In the genomic region with DNA sequence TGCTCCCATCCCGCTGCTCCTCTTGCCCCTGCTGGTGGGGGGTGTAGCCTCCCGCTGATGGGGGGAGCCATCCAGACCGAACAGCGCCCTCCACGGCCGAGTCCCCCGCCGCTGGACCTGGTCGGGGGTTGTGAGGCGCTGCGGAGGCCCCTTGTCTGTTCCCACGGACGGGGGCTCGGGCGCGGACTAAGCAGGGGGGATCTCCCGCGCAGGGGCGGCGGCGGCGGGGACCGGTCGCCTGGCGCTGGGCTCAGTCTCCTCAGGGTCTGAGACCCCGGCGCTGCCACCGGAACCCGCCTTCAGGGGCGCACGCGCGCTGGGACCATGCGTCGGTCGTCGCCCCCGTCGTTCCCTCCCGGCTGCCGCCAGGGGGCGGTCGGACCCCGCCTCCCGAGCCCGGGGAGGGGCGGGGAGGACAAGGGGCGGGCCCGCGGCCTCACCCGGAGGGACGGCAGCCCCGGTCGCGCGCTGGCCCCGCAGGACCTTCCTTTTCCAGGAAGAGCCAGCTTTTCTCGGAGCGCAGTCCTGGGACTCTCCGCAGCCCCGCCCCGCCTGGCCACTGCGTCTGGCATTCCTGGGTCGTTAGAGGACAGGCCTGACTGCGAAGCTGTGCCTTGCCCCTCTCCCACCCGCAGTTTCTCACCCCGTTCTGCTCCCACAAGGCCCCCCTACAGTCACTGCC, we compare ENCODE assay signal across 1 cellular context.
A peak's percentile ranks its signal among the peaks of the same experiment; 100 is the strongest.
TF ChIP-seq lines count a peak whose summit lies in the region.

No MANE protein-coding gene starts in this region.

TF ChIP-seq in HepG2, 621 proteins besides CTCF, POLR2A, EP300 and RAD21 (continued from another document and continues in another):
- TF ChIP-seq ZNF275 (CRISPR knock-in tag; IDR thresholded peaks at IDR 0.05; ENCODE audit: borderline replicate concordance) = no peak
- TF ChIP-seq ZNF530 (CRISPR knock-in tag; IDR thresholded peaks at IDR 0.05; ENCODE audit: low read depth) = no peak
- no peak for TF ChIP-seq ZNF263 (CRISPR knock-in tag; IDR thresholded peaks at IDR 0.05)
- no peak for TF ChIP-seq AHR (CRISPR knock-in tag; IDR thresholded peaks at IDR 0.05)
- no peak for TF ChIP-seq TP53 (CRISPR knock-in tag; conservative IDR thresholded peaks at IDR 0.05)
- TF ChIP-seq, protein P1, sequence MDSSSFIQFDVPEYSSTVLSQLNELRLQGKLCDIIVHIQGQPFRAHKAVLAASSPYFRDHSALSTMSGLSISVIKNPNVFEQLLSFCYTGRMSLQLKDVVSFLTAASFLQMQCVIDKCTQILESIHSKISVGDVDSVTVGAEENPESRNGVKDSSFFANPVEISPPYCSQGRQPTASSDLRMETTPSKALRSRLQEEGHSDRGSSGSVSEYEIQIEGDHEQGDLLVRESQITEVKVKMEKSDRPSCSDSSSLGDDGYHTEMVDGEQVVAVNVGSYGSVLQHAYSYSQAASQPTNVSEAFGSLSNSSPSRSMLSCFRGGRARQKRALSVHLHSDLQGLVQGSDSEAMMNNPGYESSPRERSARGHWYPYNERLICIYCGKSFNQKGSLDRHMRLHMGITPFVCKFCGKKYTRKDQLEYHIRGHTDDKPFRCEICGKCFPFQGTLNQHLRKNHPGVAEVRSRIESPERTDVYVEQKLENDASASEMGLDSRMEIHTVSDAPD (CRISPR knock-in tag; IDR thresholded peaks at IDR 0.05) = no peak
- no peak for TF ChIP-seq ZBTB40 (IDR thresholded peaks at IDR 0.05)
- TF ChIP-seq ZBTB40 (CRISPR knock-in tag; IDR thresholded peaks at IDR 0.05) = no peak
- TF ChIP-seq KLF16 (CRISPR knock-in tag; IDR thresholded peaks at IDR 0.05) = peak in 1 of 2 experiments; percentile 74; a peak in 2 of 4 replicates
- TF ChIP-seq ZNF720 (CRISPR knock-in tag; IDR thresholded peaks at IDR 0.05) = no peak
- no peak for TF ChIP-seq MIER3 (CRISPR knock-in tag; IDR thresholded peaks at IDR 0.05; ENCODE audit: borderline replicate concordance)
- TF ChIP-seq, protein P2, sequence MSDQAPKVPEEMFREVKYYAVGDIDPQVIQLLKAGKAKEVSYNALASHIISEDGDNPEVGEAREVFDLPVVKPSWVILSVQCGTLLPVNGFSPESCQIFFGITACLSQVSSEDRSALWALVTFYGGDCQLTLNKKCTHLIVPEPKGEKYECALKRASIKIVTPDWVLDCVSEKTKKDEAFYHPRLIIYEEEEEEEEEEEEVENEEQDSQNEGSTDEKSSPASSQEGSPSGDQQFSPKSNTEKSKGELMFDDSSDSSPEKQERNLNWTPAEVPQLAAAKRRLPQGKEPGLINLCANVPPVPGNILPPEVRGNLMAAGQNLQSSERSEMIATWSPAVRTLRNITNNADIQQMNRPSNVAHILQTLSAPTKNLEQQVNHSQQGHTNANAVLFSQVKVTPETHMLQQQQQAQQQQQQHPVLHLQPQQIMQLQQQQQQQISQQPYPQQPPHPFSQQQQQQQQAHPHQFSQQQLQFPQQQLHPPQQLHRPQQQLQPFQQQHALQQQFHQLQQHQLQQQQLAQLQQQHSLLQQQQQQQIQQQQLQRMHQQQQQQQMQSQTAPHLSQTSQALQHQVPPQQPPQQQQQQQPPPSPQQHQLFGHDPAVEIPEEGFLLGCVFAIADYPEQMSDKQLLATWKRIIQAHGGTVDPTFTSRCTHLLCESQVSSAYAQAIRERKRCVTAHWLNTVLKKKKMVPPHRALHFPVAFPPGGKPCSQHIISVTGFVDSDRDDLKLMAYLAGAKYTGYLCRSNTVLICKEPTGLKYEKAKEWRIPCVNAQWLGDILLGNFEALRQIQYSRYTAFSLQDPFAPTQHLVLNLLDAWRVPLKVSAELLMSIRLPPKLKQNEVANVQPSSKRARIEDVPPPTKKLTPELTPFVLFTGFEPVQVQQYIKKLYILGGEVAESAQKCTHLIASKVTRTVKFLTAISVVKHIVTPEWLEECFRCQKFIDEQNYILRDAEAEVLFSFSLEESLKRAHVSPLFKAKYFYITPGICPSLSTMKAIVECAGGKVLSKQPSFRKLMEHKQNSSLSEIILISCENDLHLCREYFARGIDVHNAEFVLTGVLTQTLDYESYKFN (CRISPR knock-in tag; conservative IDR thresholded peaks at IDR 0.05) = peak; percentile 64
- TF ChIP-seq ARID2 (CRISPR knock-in tag; IDR thresholded peaks at IDR 0.05; ENCODE audit: borderline replicate concordance) = no peak
- TF ChIP-seq HNRNPUL1 (IDR thresholded peaks at IDR 0.05; ENCODE audit: low read depth, low read length) = no peak
- TF ChIP-seq ZSCAN20 (CRISPR knock-in tag; IDR thresholded peaks at IDR 0.05; ENCODE audit: borderline replicate concordance) = 0 out of 2 replicates have a peak, but pooled peaks have one; percentile 50
- TF ChIP-seq ARNT (IDR thresholded peaks at IDR 0.05) = no peak
- TF ChIP-seq EHMT2 (IDR thresholded peaks at IDR 0.05; ENCODE audit: borderline replicate concordance, low read depth, low read length) = no peak
- TF ChIP-seq SRSF9 (IDR thresholded peaks at IDR 0.05; ENCODE audit: borderline replicate concordance, insufficient read depth, low read depth, low read length, poor library complexity, severe bottlenecking) = no peak
- no peak for TF ChIP-seq MBD4 (IDR thresholded peaks at IDR 0.05; ENCODE audit: borderline replicate concordance, low read length)
- no peak for TF ChIP-seq SETDB1 (CRISPR knock-in tag; IDR thresholded peaks at IDR 0.05; ENCODE audit: borderline replicate concordance)
- TF ChIP-seq ZSCAN29 (CRISPR knock-in tag; conservative IDR thresholded peaks at IDR 0.05) = no peak
- peak; percentile 76; the same call in 1 of the 2 replicates for TF ChIP-seq SALL1 (CRISPR knock-in tag; IDR thresholded peaks at IDR 0.05)
- TF ChIP-seq, protein P3, sequence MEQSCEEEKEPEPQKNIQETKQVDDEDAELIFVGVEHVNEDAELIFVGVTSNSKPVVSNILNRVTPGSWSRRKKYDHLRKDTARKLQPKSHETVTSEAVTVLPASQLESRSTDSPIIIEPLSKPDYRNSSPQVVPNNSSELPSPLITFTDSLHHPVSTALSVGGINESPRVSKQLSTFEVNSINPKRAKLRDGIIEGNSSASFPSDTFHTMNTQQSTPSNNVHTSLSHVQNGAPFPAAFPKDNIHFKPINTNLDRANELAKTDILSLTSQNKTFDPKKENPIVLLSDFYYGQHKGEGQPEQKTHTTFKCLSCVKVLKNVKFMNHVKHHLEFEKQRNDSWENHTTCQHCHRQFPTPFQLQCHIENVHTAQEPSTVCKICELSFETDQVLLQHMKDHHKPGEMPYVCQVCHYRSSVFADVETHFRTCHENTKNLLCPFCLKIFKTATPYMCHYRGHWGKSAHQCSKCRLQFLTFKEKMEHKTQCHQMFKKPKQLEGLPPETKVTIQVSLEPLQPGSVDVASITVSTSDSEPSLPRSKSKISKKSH (CRISPR knock-in tag; IDR thresholded peaks at IDR 0.05; ENCODE audit: borderline replicate concordance) = 0 out of 2 replicates have a peak, but pooled peaks have one; percentile 65
- TF ChIP-seq DNMT1 (CRISPR knock-in tag; IDR thresholded peaks at IDR 0.05) = 0 out of 2 replicates have a peak, but pooled peaks have one; percentile 46
- no peak for TF ChIP-seq RNF219 (CRISPR knock-in tag; IDR thresholded peaks at IDR 0.05)
- TF ChIP-seq ZNF841 (CRISPR knock-in tag; IDR thresholded peaks at IDR 0.05; ENCODE audit: borderline replicate concordance) = no peak
- TF ChIP-seq SNRNP70 (IDR thresholded peaks at IDR 0.05; ENCODE audit: low read depth, low read length) = no peak
- peak; percentile 90 for TF ChIP-seq ZNF556 (CRISPR knock-in tag; IDR thresholded peaks at IDR 0.05; ENCODE audit: borderline replicate concordance)
- TF ChIP-seq CREB1 (IDR thresholded peaks at IDR 0.05) = no peak
- TF ChIP-seq CREB1 (CRISPR knock-in tag; IDR thresholded peaks at IDR 0.05) = no peak
- TF ChIP-seq, protein P4, sequence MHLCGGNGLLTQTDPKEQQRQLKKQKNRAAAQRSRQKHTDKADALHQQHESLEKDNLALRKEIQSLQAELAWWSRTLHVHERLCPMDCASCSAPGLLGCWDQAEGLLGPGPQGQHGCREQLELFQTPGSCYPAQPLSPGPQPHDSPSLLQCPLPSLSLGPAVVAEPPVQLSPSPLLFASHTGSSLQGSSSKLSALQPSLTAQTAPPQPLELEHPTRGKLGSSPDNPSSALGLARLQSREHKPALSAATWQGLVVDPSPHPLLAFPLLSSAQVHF (CRISPR knock-in tag; IDR thresholded peaks at IDR 0.05) = no peak
- TF ChIP-seq, protein P5, sequence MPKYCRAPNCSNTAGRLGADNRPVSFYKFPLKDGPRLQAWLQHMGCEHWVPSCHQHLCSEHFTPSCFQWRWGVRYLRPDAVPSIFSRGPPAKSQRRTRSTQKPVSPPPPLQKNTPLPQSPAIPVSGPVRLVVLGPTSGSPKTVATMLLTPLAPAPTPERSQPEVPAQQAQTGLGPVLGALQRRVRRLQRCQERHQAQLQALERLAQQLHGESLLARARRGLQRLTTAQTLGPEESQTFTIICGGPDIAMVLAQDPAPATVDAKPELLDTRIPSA (CRISPR knock-in tag; IDR thresholded peaks at IDR 0.05; ENCODE audit: borderline replicate concordance) = no peak
- TF ChIP-seq GTF3A (CRISPR knock-in tag; conservative IDR thresholded peaks at IDR 0.05) = no peak
- TF ChIP-seq ELF3 (CRISPR knock-in tag; IDR thresholded peaks at IDR 0.05) = peak; percentile 81
- TF ChIP-seq MYC (CRISPR knock-in tag; IDR thresholded peaks at IDR 0.05; ENCODE audit: borderline replicate concordance) = peak; percentile 78
- TF ChIP-seq ZNF274 (CRISPR knock-in tag; IDR thresholded peaks at IDR 0.05) = no peak; the same call in 1 of the 2 replicates
- no peak for TF ChIP-seq HMG20A (CRISPR knock-in tag; IDR thresholded peaks at IDR 0.05; ENCODE audit: borderline replicate concordance)
